In genomic region chr4:1472148-1472797, GRCh38 we compare ENCODE assay signal across 25 cellular contexts.
DNase-seq lines count a peak whose midpoint lies in the region; ATAC-seq and TF ChIP-seq lines count a peak whose summit lies in the region.
"Had no signal": no experiment of that assay in that cellular context is flagged by ENCODE, and none has a peak within 500 bp of the region (broad histone marks: within the 10 kb centered on the region; RNA-seq: fewer than 3 reads in every experiment).

No MANE protein-coding gene starts in this region.

- CTCF ChIA-PET in SK-N-SH (lab: Yijun Ruan, JAX), result no interaction called here

- no peak for TF ChIP-seq CTCF in SK-N-SH (IDR thresholded peaks at IDR 0.05)
- no peak for TF ChIP-seq CTCF in WERI-Rb-1 (IDR thresholded peaks at IDR 0.05; ENCODE audit: low read depth, low read length)
- no peak for TF ChIP-seq CTCF in left lung (IDR thresholded peaks at IDR 0.05)

- under 1% methylated on average over 18 of the region's 58 CpGs for WGBS in SK-N-SH (ENCODE audit: low lambda C conversion rate)

- DNase-seq in SK-N-SH, result peak; percentile 28
- DNase-seq in 8988T, result peak; percentile 3
- DNase-seq in WERI-Rb-1, result peak; percentile 12
- peak; percentile 23 to 76 for DNase-seq in left lung
- DNase-seq in effector memory CD4-positive, alpha-beta T cell, result no peak
- DNase-seq: activated CD4-positive, alpha-beta T cell treated with anti-CD3 and anti-CD28 coated beads, Interleukin-2, amount 50 U/mL, for 1 hour; activated CD8-positive, alpha-beta memory T cell treated with anti-CD3 and anti-CD28 coated beads, Interleukin-2, amount 10 ng/mL, durations not matched to agents 7 days and 5 days; CD4-positive, alpha-beta T cell; EL; NCI-H1105 treated with DMSO at 0.1 percent for 48 hours; NCI-H2029 treated with DMSO at 0.1 percent for 48 hours; NCI-H226; nephron progenitor cell; OCI-M1; SHP77 treated with DMSO at 0.1 percent for 48 hours; stimulated activated CD8-positive, alpha-beta memory T cell treated with anti-CD3 and anti-CD28 coated beads, Interleukin-4, amount 100 ng/mL, for 48 hours; T-helper 1 cell had no signal

- H3K36me3 ChIP-seq in SK-N-SH (replicated peaks in 1 of 2; ENCODE audit: control insufficient read depth in 1 of 2, insufficient read depth in 2 of 2, low read length in 1 of 2), result no peaks in the 10 kb centered on the region
- H3K36me3 ChIP-seq in WERI-Rb-1, result no peaks in the 10 kb centered on the region
- H3K36me3 ChIP-seq in left lung, result no peaks in the 10 kb centered on the region
- no peaks in the 10 kb centered on the region for H3K36me3 ChIP-seq in effector memory CD4-positive, alpha-beta T cell (ENCODE audit: control insufficient read depth, insufficient read depth, low read length)
- H3K36me3 ChIP-seq: upper lobe of left lung had no signal

- H3K79me2 ChIP-seq in SK-N-SH (ENCODE audit: insufficient read depth), result no peaks in the 10 kb centered on the region
- H3K79me2 ChIP-seq: parathyroid adenoma had no signal

- no peak for TF ChIP-seq EP300 in SK-N-SH (IDR thresholded peaks at IDR 0.05; ENCODE audit: borderline replicate concordance in 1 of 2, low read depth in 1 of 2, low read length in 1 of 2)

- no peak overlapping the region for H2AFZ ChIP-seq in SK-N-SH (ENCODE audit: low read depth)
- H2AFZ ChIP-seq: parathyroid adenoma had no signal

- H3K4me3 ChIP-seq in SK-N-SH (ENCODE audit: low read depth in 2 of 2, low read length in 1 of 2) (no peak overlapping the region), WERI-Rb-1 (ENCODE audit: low read depth, low read length) (peak overlapping the region; percentile 15), left lung (no peak overlapping the region)
- no peak overlapping the region for H3K4me3 ChIP-seq in effector memory CD4-positive, alpha-beta T cell (ENCODE audit: insufficient read depth, low read depth, low read length, poor library complexity, severe bottlenecking)
- H3K4me3 ChIP-seq: upper lobe of left lung had no signal

- no peak overlapping the region for H3K4me2 ChIP-seq in SK-N-SH

- H4K20me1 ChIP-seq in SK-N-SH (ENCODE audit: insufficient read depth), result no peaks in the 10 kb centered on the region

- intact Hi-C loops in left lung (cut with DNase I), result no loop called here

- H3K27me3 ChIP-seq in SK-N-SH (ENCODE audit: insufficient read depth), result peaks cover 26% of the 10 kb centered on the region
- H3K27me3 ChIP-seq in WERI-Rb-1 (ENCODE audit: insufficient read depth, low read depth, severe bottlenecking), result peaks cover 41% of the 10 kb centered on the region
- H3K27me3 ChIP-seq in left lung, result peaks cover 21 to 59% of the 10 kb centered on the region in 2 donors
- H3K27me3 ChIP-seq in effector memory CD4-positive, alpha-beta T cell (replicated peaks; ENCODE audit: control insufficient read depth, insufficient read depth, low read length, poor library complexity, severe bottlenecking), result peaks cover 21% of the 10 kb centered on the region

- no peak for TF ChIP-seq RAD21 in SK-N-SH (IDR thresholded peaks at IDR 0.05; ENCODE audit: low read length)

- H3K4me1 ChIP-seq in SK-N-SH (ENCODE audit: control insufficient read depth in 1 of 2, insufficient read depth in 2 of 2, low read depth in 1 of 2, low read length in 1 of 2) (no peaks in the 10 kb centered on the region; a peak in 1 of 4 replicates), left lung (peaks cover 0 to 6% of the 10 kb centered on the region in 2 donors)
- H3K4me1 ChIP-seq in effector memory CD4-positive, alpha-beta T cell (ENCODE audit: control insufficient read depth, insufficient read depth, low read length, poor library complexity, severe bottlenecking), result no peaks in the 10 kb centered on the region
- H3K4me1 ChIP-seq: parathyroid adenoma had no signal

- no peak for ATAC-seq in SK-N-SH treated with all-trans-retinoic acid at 6 μM for 48 hours
- no peak for ATAC-seq in left lung
- ATAC-seq in HG03196 (IDR thresholded peaks at IDR 0.05; ENCODE audit: unreplicated experiment), result no peak
- ATAC-seq in HG02938 (IDR thresholded peaks at IDR 0.05; ENCODE audit: unreplicated experiment), result no peak
- ATAC-seq: activated CD8-positive, alpha-beta memory T cell treated with anti-CD3 and anti-CD28 coated beads, Interleukin-2, amount 10 ng/mL, durations not matched to agents 7 days and 5 days; activated T-helper 17 cell treated with anti-CD3 and anti-CD28 coated beads, Interleukin-2, amount 50 U/mL, for 72 hours had no signal

- H3K9me2 ChIP-seq in SK-N-SH, result no peaks in the 10 kb centered on the region

- no peaks in the 10 kb centered on the region for H3K9me3 ChIP-seq in SK-N-SH
- H3K9me3 ChIP-seq in WERI-Rb-1 (ENCODE audit: severe bottlenecking), result peaks cover 6% of the 10 kb centered on the region
- H3K9me3 ChIP-seq in left lung, result no peaks in the 10 kb centered on the region
- no peaks in the 10 kb centered on the region for H3K9me3 ChIP-seq in effector memory CD4-positive, alpha-beta T cell (ENCODE audit: control insufficient read depth, low read length)
- H3K9me3 ChIP-seq: upper lobe of left lung had no signal

- H3F3A ChIP-seq in SK-N-SH (replicated peaks; ENCODE audit: insufficient read depth), result no peaks in the 10 kb centered on the region

- H3K27ac ChIP-seq in SK-N-SH (ENCODE audit: low read depth in 2 of 2, low read length in 1 of 2) (no peak overlapping the region), WERI-Rb-1 (no peak overlapping the region), left lung (no peak overlapping the region)
- H3K27ac ChIP-seq in effector memory CD4-positive, alpha-beta T cell (ENCODE audit: insufficient read depth, low read length, poor library complexity, severe bottlenecking), result no peak overlapping the region
- H3K27ac ChIP-seq: 22Rv1, epithelial cell of prostate, parathyroid adenoma, upper lobe of left lung had no signal

- no peak overlapping the region for H3K9ac ChIP-seq in SK-N-SH
- H3K9ac ChIP-seq: parathyroid adenoma had no signal

- POLR2A ChIA-PET in SK-N-SH (lab: Yijun Ruan, JAX), result no interaction called here

TF ChIP-seq in SK-N-SH, 30 proteins besides CTCF, POLR2A, EP300 and RAD21 (continues in another document):
- TF ChIP-seq FOXM1 (IDR thresholded peaks at IDR 0.05; ENCODE audit: low read depth) (no peak), IRF3 (IDR thresholded peaks at IDR 0.05; ENCODE audit: low read depth, low read length) (no peak), TCF12 (IDR thresholded peaks at IDR 0.05) (no peak), EZH2phosphoT487 (IDR thresholded peaks at IDR 0.05; ENCODE audit: borderline replicate concordance, low read depth) (no peak), MAX (IDR thresholded peaks at IDR 0.05; ENCODE audit: low read depth) (no peak), MXI1 (IDR thresholded peaks at IDR 0.05; ENCODE audit: low read depth, low read length) (no peak), USF2 (IDR thresholded peaks at IDR 0.05; ENCODE audit: borderline replicate concordance, low read depth, low read length) (no peak), CHD2 (IDR thresholded peaks at IDR 0.05; ENCODE audit: low read length, partially characterized antibody) (no peak)

TF ChIP-seq in SK-N-SH treated with all-trans-retinoic acid at 6 μM for 48 hours, 23 proteins besides CTCF, POLR2A, EP300 and RAD21 (continues in another document):
- TF ChIP-seq GLIS3 (CRISPR knock-in tag; IDR thresholded peaks at IDR 0.05), result no peak
- TF ChIP-seq ZNF565 (CRISPR knock-in tag; conservative IDR thresholded peaks at IDR 0.05; ENCODE audit: low read depth), result no peak
- no peak for TF ChIP-seq BACH2 (CRISPR knock-in tag; IDR thresholded peaks at IDR 0.05; ENCODE audit: borderline replicate concordance)
- no peak for TF ChIP-seq TSHZ2 (CRISPR knock-in tag; IDR thresholded peaks at IDR 0.05)
- TF ChIP-seq POU6F1 (CRISPR knock-in tag; IDR thresholded peaks at IDR 0.05; ENCODE audit: borderline replicate concordance, low read depth), result no peak
- TF ChIP-seq ESRRG (CRISPR knock-in tag; IDR thresholded peaks at IDR 0.05), result no peak
- TF ChIP-seq CSDC2 (CRISPR knock-in tag; IDR thresholded peaks at IDR 0.05), result no peak
- no peak for TF ChIP-seq ZNF8 (CRISPR knock-in tag; IDR thresholded peaks at IDR 0.05)
- no peak for TF ChIP-seq ZC3H10 (CRISPR knock-in tag; IDR thresholded peaks at IDR 0.05)

Comparison
In these comparisons a context has a peak if more than half of its experiments do, and no peak if none do; other contexts are left out.
1. DNase-seq: peak in SK-N-SH (single experiment), 8988T (single experiment), WERI-Rb-1 (single experiment) and left lung (2 of 2); none in effector memory CD4-positive, alpha-beta T cell (0 of 3).